14 cellular contexts compared by ENCODE assay signal in genomic region chr4:88738146-88738545, GRCh38. TPM values are rescaled to one million over a fixed set of nuclear protein-coding genes. Genes with fewer than 3 reads are reported as not detected.
DNase-seq lines count a peak whose midpoint lies in the region; FAIRE-seq and TF ChIP-seq lines count a peak whose summit lies in the region.
"Had no signal": no experiment of that assay in that cellular context is flagged by ENCODE, and none has a peak within 500 bp of the region (broad histone marks: within the 10 kb centered on the region; RNA-seq: fewer than 3 reads in every experiment).

No MANE protein-coding gene starts in this region.

- H2AFZ ChIP-seq in H1 (ENCODE audit: low read length): no peak overlapping the region

- no peak overlapping the region for H4K91ac ChIP-seq in H1 (replicated peaks; ENCODE audit: insufficient read length, low read length)

- no peak overlapping the region for H2BK15ac ChIP-seq in H1 (ENCODE audit: low read length)

- no peak for TF ChIP-seq RAD21 in H1 (IDR thresholded peaks at IDR 0.05 in 1 of 2, conservative IDR thresholded peaks at IDR 0.05 in 1 of 2; ENCODE audit: low read depth in 2 of 2, low read length in 2 of 2)

- H4K20me1 ChIP-seq in BLaER1 treated with 17β-estradiol and CSF1 and Interleukin-3, amounts not matched to agents 10 nM and 100 nM: peaks cover 0 to 53% (median 0%) of the 10 kb centered on the region in 11 experiments; a peak in 3 of 22 replicates
- H4K20me1 ChIP-seq in H1 (replicated peaks in 1 of 2; ENCODE audit: control insufficient read depth in 1 of 2, insufficient read depth in 2 of 2, low read length in 2 of 2): no peaks in the 10 kb centered on the region

- peak overlapping the region; percentile 94 for H3K27ac Mint-ChIP-seq in progenitor cell of endocrine pancreas
- H3K27ac Mint-ChIP-seq: activated naive CD8-positive, alpha-beta T cell treated with anti-CD3 and anti-CD28 coated beads, Interleukin-2, amount 50 U/mL, for 24 hours had no signal

- H3K27ac ChIP-seq in BLaER1 treated with 17β-estradiol and CSF1 and Interleukin-3, amounts not matched to agents 10 nM and 100 nM: no peak overlapping the region
- H3K27ac ChIP-seq in HUES64 (ENCODE audit: low read depth, low read length): peak overlapping the region; percentile 82; the same call in 1 of the 2 replicates
- H3K27ac ChIP-seq in H1 (ENCODE audit: low read depth, low read length): no peak overlapping the region

- H3K4me1 ChIP-seq in BLaER1 treated with 17β-estradiol and CSF1 and Interleukin-3, amounts not matched to agents 10 nM and 100 nM: peaks cover 0 to 31% (median 27%) of the 10 kb centered on the region in 10 experiments; a peak in 16 of 20 replicates
- peaks cover 21% of the 10 kb centered on the region for H3K4me1 ChIP-seq in HUES64 (ENCODE audit: insufficient read depth, low read length)
- peaks cover 6 to 28% (median 11%) of the 10 kb centered on the region in 4 experiments; a peak in 6 of 7 replicates for H3K4me1 ChIP-seq in H1 (replicated peaks in 1 of 4; ENCODE audit: control insufficient read depth in 3 of 4, insufficient read depth in 4 of 4, low read length in 3 of 4)

- no peak overlapping the region for H4K5ac ChIP-seq in H1 (ENCODE audit: insufficient read length, low read depth, low read length)

- no peak overlapping the region for H3K4me3 Mint-ChIP-seq in progenitor cell of endocrine pancreas (ENCODE audit: low read depth)

- no peak overlapping the region for H3K56ac ChIP-seq in H1 (replicated peaks; ENCODE audit: insufficient read length, low read depth, low read length)

- H3K27me3 ChIP-seq in BLaER1 treated with 17β-estradiol and CSF1 and Interleukin-3, amounts not matched to agents 10 nM and 100 nM: no peaks in the 10 kb centered on the region
- H3K27me3 ChIP-seq in HUES64 (ENCODE audit: insufficient read depth, low read length) (no peaks in the 10 kb centered on the region), H1 (replicated peaks in 1 of 4; ENCODE audit: control insufficient read depth in 3 of 4, extremely low read depth in 1 of 4, insufficient read depth in 3 of 4, low read length in 3 of 4) (no peaks in the 10 kb centered on the region)
- H3K27me3 ChIP-seq: ovary had no signal

- no peak overlapping the region for H3K14ac ChIP-seq in H1 (ENCODE audit: insufficient read length)

- POLR2A ChIA-PET in H1 (lab: Charles Lee; ENCODE audit: partially characterized antibody): interaction anchor here (0.9 to 3.1 kb wide), 3 partner anchors 9 to 146 kb away, joined by 3 to 20 read pairs (median 4); partner anchors contain the start of gene HERC3

- no peak for TF ChIP-seq EP300 in H1 (IDR thresholded peaks at IDR 0.05; ENCODE audit: borderline replicate concordance in 1 of 2, low read depth in 2 of 2, low read length in 2 of 2)

- H3K4me3 ChIP-seq in BLaER1 treated with 17β-estradiol and CSF1 and Interleukin-3, amounts not matched to agents 10 nM and 100 nM: no peak overlapping the region
- H3K4me3 ChIP-seq in HUES64 (ENCODE audit: low read length) (no peak overlapping the region), H1 (ENCODE audit: extremely low read depth in 1 of 4, insufficient read depth in 2 of 4, low read depth in 3 of 4, low read length in 4 of 4) (no peak overlapping the region)
- H3K4me3 ChIP-seq: coronary artery, ovary had no signal

- H2BK5ac ChIP-seq in H1 (ENCODE audit: low read depth, low read length): peak overlapping the region; percentile 45; the same call in 1 of the 2 replicates

- peak overlapping the region; percentile 73 for H2BK12ac ChIP-seq in H1 (ENCODE audit: low read depth, low read length)

- no peak overlapping the region for H3K4ac ChIP-seq in H1 (replicated peaks; ENCODE audit: insufficient read length, low read depth, low read length)

- peaks cover 11% of the 10 kb centered on the region for H3K36me3 Mint-ChIP-seq in progenitor cell of endocrine pancreas (ENCODE audit: insufficient read depth)

- H2AK5ac ChIP-seq in H1 (ENCODE audit: low read depth, low read length): peak overlapping the region; percentile 55

- no peak overlapping the region for H4K8ac ChIP-seq in H1 (ENCODE audit: extremely low read depth, insufficient read depth, low read length)

- peak overlapping the region in 6 of 11 experiments; percentile 23 to 62 (median 48); a peak in 9 of 22 replicates for H3K4me2 ChIP-seq in BLaER1 treated with 17β-estradiol and CSF1 and Interleukin-3, amounts not matched to agents 10 nM and 100 nM
- peak overlapping the region in 1 of 2 experiments; percentile 8; a peak in 2 of 4 replicates for H3K4me2 ChIP-seq in H1 (ENCODE audit: insufficient read depth in 1 of 2, low read depth in 2 of 2, low read length in 2 of 2)

- H3K23ac ChIP-seq in H1 (ENCODE audit: insufficient read length): no peak overlapping the region

- H3K18ac ChIP-seq in H1 (ENCODE audit: extremely low read depth, low read length): peak overlapping the region; percentile 11; the same call in 1 of the 2 replicates

- H3K23me2 ChIP-seq in H1 (ENCODE audit: low read depth, low read length): no peaks in the 10 kb centered on the region

- H2BK120ac ChIP-seq in H1 (replicated peaks; ENCODE audit: low read depth, low read length): no peak overlapping the region

- H3K9me3 ChIP-seq in BLaER1 treated with 17β-estradiol and CSF1 and Interleukin-3, amounts not matched to agents 10 nM and 100 nM (replicated peaks in 1 of 11): no peaks in the 10 kb centered on the region
- no peaks in the 10 kb centered on the region for H3K9me3 ChIP-seq in HUES64 (ENCODE audit: insufficient read depth, low read depth, low read length)
- no peaks in the 10 kb centered on the region for H3K9me3 ChIP-seq in H1 (ENCODE audit: insufficient read depth in 2 of 2, low read depth in 1 of 2, low read length in 1 of 2)
- H3K9me3 ChIP-seq: ovary had no signal

- no peaks in the 10 kb centered on the region for H3K9me3 Mint-ChIP-seq in progenitor cell of endocrine pancreas (ENCODE audit: low read depth)
- H3K9me3 Mint-ChIP-seq: activated naive CD8-positive, alpha-beta T cell treated with anti-CD3 and anti-CD28 coated beads, Interleukin-2, amount 50 U/mL, for 24 hours had no signal

- no peak for TF ChIP-seq CTCF in H1 (IDR thresholded peaks at IDR 0.05; ENCODE audit: control extremely low read depth in 1 of 3, insufficient read depth in 1 of 3, low read depth in 1 of 3, low read length in 3 of 3)
- no peak for TF ChIP-seq CTCF in progenitor cell of endocrine pancreas (IDR thresholded peaks at IDR 0.05; ENCODE audit: unreplicated experiment)

- 88% methylated on average over 4 of the region's 4 CpGs for WGBS in HUES64
- WGBS in H1 (ENCODE audit: extremely low coverage in 1 of 2, insufficient coverage in 1 of 2, insufficient read length in 1 of 2, insufficient replicate concordance in 2 of 2, low coverage in 1 of 2, low lambda C conversion rate in 2 of 2, missing lambda C conversion rate in 1 of 2), 2 experiments: 87% methylated on average over 4 of the region's 4 CpGs; no CpG with 5 or more reads in 1 of the 2 experiments

- CTCF ChIA-PET in H1 (lab: Charles Lee; ENCODE audit: partially characterized antibody): no interaction called here

- H3K4me1 Mint-ChIP-seq in progenitor cell of endocrine pancreas (ENCODE audit: low read depth): peaks cover 17% of the 10 kb centered on the region

- H3K79me1 ChIP-seq in H1 (ENCODE audit: low read depth, low read length): no peaks in the 10 kb centered on the region

- no peaks in the 10 kb centered on the region for H3K79me2 ChIP-seq in H1 (ENCODE audit: control insufficient read depth in 1 of 2, insufficient read depth in 2 of 2, low read length in 2 of 2)

- H3K27me3 Mint-ChIP-seq in progenitor cell of endocrine pancreas: no peaks in the 10 kb centered on the region
- H3K27me3 Mint-ChIP-seq: activated naive CD8-positive, alpha-beta T cell treated with anti-CD3 and anti-CD28 coated beads, Interleukin-2, amount 50 U/mL, for 24 hours had no signal

- peaks cover 0 to 100% (median 0%) of the 10 kb centered on the region in 11 experiments; a peak in 9 of 22 replicates for H3K36me3 ChIP-seq in BLaER1 treated with 17β-estradiol and CSF1 and Interleukin-3, amounts not matched to agents 10 nM and 100 nM
- peaks cover 23% of the 10 kb centered on the region for H3K36me3 ChIP-seq in HUES64 (ENCODE audit: insufficient read depth, low read length)
- H3K36me3 ChIP-seq in H1 (ENCODE audit: control insufficient read depth in 2 of 4, insufficient read depth in 4 of 4, low read length in 3 of 4): no peaks in the 10 kb centered on the region; a peak in 1 of 8 replicates
- H3K36me3 ChIP-seq: ovary had no signal

- DNase-seq in H1 (ENCODE audit: low read depth in 1 of 2, low spot score in 2 of 2) (no peak), progenitor cell of endocrine pancreas (ENCODE audit: low spot score, unreplicated experiment) (no peak), activated gamma-delta T cell (lab: John Stamatoyannopoulos, UW) (no peak), activated gamma-delta T cell treated with Interleukin-2 at 50 U/mL for 16 hours (no peak), Ammon's horn (ENCODE audit: low spot score) (no peak)
- DNase-seq in activated CD4-positive, alpha-beta T cell treated with anti-CD3 and anti-CD28 coated beads, Interleukin-2, amount 50 U/mL, for 4 hours: no peak
- DNase-seq: NCI-H1694 treated with DMSO at 0.1 percent for 48 hours; SIG-M5; stimulated activated CD8-positive, alpha-beta memory T cell treated with anti-CD3 and anti-CD28 coated beads, Interleukin-4, amount 100 ng/mL, for 48 hours had no signal

- FAIRE-seq in H1 (lab: Jason Lieb, UNC): no peak

- H3K9ac ChIP-seq in BLaER1 treated with 17β-estradiol and CSF1 and Interleukin-3, amounts not matched to agents 10 nM and 100 nM: no peak overlapping the region
- no peak overlapping the region for H3K9ac ChIP-seq in HUES64 (ENCODE audit: low read depth, low read length)
- no peak overlapping the region for H3K9ac ChIP-seq in H1 (replicated peaks in 1 of 4; ENCODE audit: extremely low read depth in 1 of 4, low read depth in 3 of 4, low read length in 3 of 4)

- no peak for TF ChIP-seq POLR2A in H1 (IDR thresholded peaks at IDR 0.05; ENCODE audit: control extremely low read depth in 1 of 2, low read depth in 2 of 2, low read length in 2 of 2)

- H2BK20ac ChIP-seq in H1 (ENCODE audit: low read length): no peak overlapping the region

RNA-seq across cellular contexts. Expression of gene NAP1L5, which starts 40.5 kb away (rescaled TPM):
- polyA plus RNA-seq in HUES64 (2013, experiment 1 of 2): 4.4 TPM
- 4.2 TPM for polyA plus RNA-seq in HUES64 (2013, experiment 2 of 2)
- total RNA-seq in H1 (2021; fragmentation: NEBNext Ultra II Directional; extraction: Animal tissue kit (Norgen Biotek cat#: 25700)): 2.4 and 2.7 TPM in 2 replicates
- polyA plus RNA-seq in H1 (2011; rRNA removed): 0.82 and 1.3 TPM in 2 replicates
- polyA plus RNA-seq in H1 (2011; cell fraction: cytosol; rRNA removed): 2.5 TPM
- 0.40 TPM for polyA plus RNA-seq in H1 (2011; cell fraction: nucleus; rRNA removed)
- polyA plus RNA-seq in H1 (2012, experiment 1 of 2): 1.5 to 2.4 TPM (median 2.2 TPM) in 4 replicates
- 0.30 TPM for polyA plus RNA-seq in H1 (2012, experiment 2 of 2)
- polyA plus RNA-seq in H1 (2013, experiment 1 of 2): 1.6 TPM
- 1.9 TPM for polyA plus RNA-seq in H1 (2013, experiment 2 of 2)
- 0.82 and 0.95 TPM in 2 replicates for polyA minus RNA-seq in H1 (2011; rRNA and poly(A)+ RNA removed)
- polyA minus RNA-seq in H1 (2011; cell fraction: cytosol; rRNA and poly(A)+ RNA removed): 0.59 TPM
- polyA minus RNA-seq in H1 (2011; cell fraction: nucleus; rRNA and poly(A)+ RNA removed): 0.40 TPM
- total RNA-seq in progenitor cell of endocrine pancreas: 3.6 and 3.9 TPM in 2 replicates
